In the genomic region with DNA sequence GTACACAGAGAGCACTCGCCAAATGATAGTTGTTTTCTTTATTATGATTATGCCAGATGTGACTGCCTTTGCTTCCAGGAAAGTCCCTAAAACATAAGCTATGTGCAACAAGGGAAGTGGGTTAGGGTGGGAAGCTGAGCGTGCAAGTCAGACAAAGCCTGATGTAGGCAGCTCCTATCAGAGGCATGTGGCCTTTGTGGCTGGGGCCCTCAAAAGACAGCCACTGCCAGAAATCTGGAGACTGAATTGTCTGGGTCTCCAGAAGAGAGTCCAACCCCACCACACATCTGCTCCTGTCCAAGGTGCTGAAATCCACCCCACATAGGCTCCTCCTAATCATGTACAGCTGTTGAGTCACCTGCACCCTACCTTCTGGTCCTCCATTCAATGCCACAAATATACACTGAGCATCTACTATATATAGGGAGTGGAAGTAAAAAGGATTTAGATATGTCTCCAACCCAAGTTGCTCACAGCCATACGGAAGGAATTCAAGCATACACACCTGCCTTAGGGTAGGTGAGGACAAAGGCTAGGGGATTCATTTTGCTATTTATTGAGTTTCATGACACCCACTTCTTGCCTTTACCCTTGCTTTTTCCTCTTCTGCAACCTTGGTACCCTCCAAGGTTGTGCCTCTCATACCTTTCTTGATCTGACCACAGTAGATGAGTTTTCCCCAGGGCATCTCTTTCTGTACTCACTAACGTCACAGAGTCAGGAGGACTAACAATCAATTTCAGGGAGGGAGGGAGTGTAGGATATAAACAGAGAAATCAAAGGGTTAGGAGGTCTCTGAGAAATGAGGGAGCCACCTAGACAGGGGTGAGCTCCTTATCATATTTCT, we compare ENCODE assay signal across 11 cellular contexts. TPM values are rescaled to one million over a fixed set of nuclear protein-coding genes. Genes with fewer than 3 reads are reported as not detected.
A peak's percentile ranks its signal among the peaks of the same experiment; 100 is the strongest.
DNase-seq lines count a peak whose midpoint lies in the region; ATAC-seq, FAIRE-seq and TF ChIP-seq lines count a peak whose summit lies in the region.
"Had no signal": no experiment of that assay in that cellular context is flagged by ENCODE, and none has a peak within 500 bp of the region (broad histone marks: within the 10 kb centered on the region; RNA-seq: fewer than 3 reads in every experiment).

No MANE protein-coding gene starts in this region.

- DNase-seq in DMS 273 (lab: John Stamatoyannopoulos, UW; ENCODE audit: unreplicated experiment) (peak; percentile 11), DMS 273 treated with DMSO at 0.1 percent for 48 hours (lab: John Stamatoyannopoulos, UW) (no peak), MG63 (peak; percentile 27), astrocyte of the spinal cord (ENCODE audit: low read depth, low spot score) (peak; percentile 14), lung microvascular endothelial cell (ENCODE audit: low read depth in 2 of 2) (peak; percentile 25 to 40), SW480 (ENCODE audit: low spot score) (no peak), D721Med (ENCODE audit: insufficient read length, low spot score) (no peak)
- DNase-seq: NCI-H510A treated with DMSO at 0.1 percent for 48 hours had no signal

- TF ChIP-seq CTCF in astrocyte of the spinal cord (IDR thresholded peaks at IDR 0.05; ENCODE audit: low read depth, low read length) (no peak), D721Med (IDR thresholded peaks at IDR 0.05; ENCODE audit: insufficient read depth, missing control alignments) (no peak)

- H3K27me3 ChIP-seq in MG63 = no peaks in the 10 kb centered on the region

- ATAC-seq in GM18502 (IDR thresholded peaks at IDR 0.05; ENCODE audit: poor library complexity, unreplicated experiment) = no peak

- in situ Hi-C loops in astrocyte of the spinal cord (cut with HindIII; ENCODE audit: low sequenced_read_pairs) = no loop called here

- H3K4me3 ChIP-seq in MG63 (no peak overlapping the region), astrocyte of the spinal cord (ENCODE audit: low read depth, low read length) (no peak overlapping the region)
- H3K4me3 ChIP-seq: skin epidermis had no signal

- H3K9me3 ChIP-seq in MG63 = no peaks in the 10 kb centered on the region

- no peak for FAIRE-seq in D721Med (lab: Jason Lieb, UNC)

- no peaks in the 10 kb centered on the region for H3K36me3 ChIP-seq in MG63

RNA-seq across cellular contexts. Expression of a gene that starts 12.4 kb away (rescaled TPM):
- not detected in 2 replicates for total RNA-seq in MG63 (2014; rRNA removed; shearing (Covaris generic); ENCODE audit: low replicate concordance)
- total RNA-seq in lung microvascular endothelial cell = not detected in 2 replicates
- total RNA-seq: mesenteric fat pad had no signal

RNA-seq across cellular contexts. Expression of a gene that starts 33.9 kb away (rescaled TPM):
- total RNA-seq in MG63 (2014; rRNA removed; shearing (Covaris generic); ENCODE audit: low replicate concordance) = 25.3 and 35.5 TPM in 2 replicates
- total RNA-seq in lung microvascular endothelial cell = 17.7 and 24.0 TPM in 2 replicates

RNA-seq across cellular contexts. Expression of a gene that starts 46.1 kb away (rescaled TPM):
- 1.6 and 4.9 TPM in 2 replicates for total RNA-seq in MG63 (2014; rRNA removed; shearing (Covaris generic); ENCODE audit: low replicate concordance)
- total RNA-seq in lung microvascular endothelial cell = not detected in 2 replicates
- total RNA-seq: mesenteric fat pad had no signal

Comparison
In these comparisons a context has a peak if more than half of its experiments do, and no peak if none do; other contexts are left out.
1. DNase-seq: peak in DMS 273 (single experiment), MG63 (single experiment), astrocyte of the spinal cord (single experiment) and lung microvascular endothelial cell (2 of 2); none in DMS 273 treated with DMSO at 0.1 percent for 48 hours (single experiment), SW480 (single experiment) and D721Med (single experiment).